ENCODE assay signal across 10 cellular contexts in the genomic region with DNA sequence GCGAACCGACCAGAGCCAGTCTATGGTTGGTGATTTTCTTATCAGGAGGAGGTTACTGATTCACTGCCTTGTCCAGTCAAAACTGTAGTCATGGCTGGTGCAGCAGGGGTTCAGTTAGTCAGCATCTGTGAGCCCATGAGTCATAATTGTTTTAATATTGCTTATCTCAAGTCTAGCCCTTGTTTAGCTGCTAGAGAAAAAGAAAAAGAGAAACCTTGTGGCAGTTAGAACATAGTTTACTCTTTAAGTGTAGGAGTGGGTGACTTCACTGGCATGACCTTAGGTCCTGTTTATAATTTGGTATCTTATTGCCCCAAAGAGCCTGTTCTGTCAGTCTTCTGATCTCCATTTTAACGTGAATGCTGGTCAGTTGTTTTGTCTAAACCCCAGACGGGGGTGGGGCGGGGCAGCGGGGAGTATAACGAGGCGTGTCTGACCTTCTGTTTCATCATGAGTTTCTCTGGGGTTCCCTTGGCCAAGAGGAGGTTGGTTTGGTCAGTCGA.
DNase-seq lines count a peak whose midpoint lies in the region; ATAC-seq, FAIRE-seq and TF ChIP-seq lines count a peak whose summit lies in the region.
"Had no signal": no experiment of that assay in that cellular context is flagged by ENCODE, and none has a peak within 500 bp of the region (broad histone marks: within the 10 kb centered on the region; RNA-seq: fewer than 3 reads in every experiment).

No MANE protein-coding gene starts in this region.

- peak; percentile 45 to 97 for ATAC-seq in activated naive CD4-positive, alpha-beta T cell treated with anti-CD3 and anti-CD28 coated beads, Interleukin-2, amount 50 U/mL, for 72 hours
- ATAC-seq in T-cell (replicated peaks in 1 of 4), result no peak

- H3K27ac ChIP-seq in smooth muscle cell (ENCODE audit: low read depth) (peak overlapping the region; percentile 91), neural progenitor cell (no peak overlapping the region)

- peak overlapping the region; percentile 70 for H3K9ac ChIP-seq in smooth muscle cell (ENCODE audit: low read depth)
- H3K9ac ChIP-seq in neural progenitor cell, result no peak overlapping the region

- POLR2A ChIA-PET in T-cell (lab: Charles Lee), result no interaction called here

- H4K20me1 ChIP-seq in smooth muscle cell (ENCODE audit: low read depth) (no peaks in the 10 kb centered on the region), neural progenitor cell (ENCODE audit: low read depth) (no peaks in the 10 kb centered on the region)

- H3K4me1 Mint-ChIP-seq in T-cell, result no peaks in the 10 kb centered on the region
- peaks cover 10% of the 10 kb centered on the region for H3K4me1 Mint-ChIP-seq in neural progenitor cell
- H3K4me1 Mint-ChIP-seq: activated CD4-positive, alpha-beta T cell treated with anti-CD3 and anti-CD28 coated beads, Interleukin-2, amount 10 ng/mL, durations not matched to agents 24 days and 14 days had no signal

- DNase-seq in activated naive CD4-positive, alpha-beta T cell treated with anti-CD3 and anti-CD28 coated beads, Interleukin-2, amount 50 U/mL, for 72 hours (ENCODE audit: low spot score in 2 of 2), result no peak
- DNase-seq in activated naive CD4-positive, alpha-beta T cell (lab: John Stamatoyannopoulos, UW), result no peak
- peak; percentile 53 for DNase-seq in HS-5 (ENCODE audit: low read depth)
- peak; percentile 92 for DNase-seq in bronchial epithelial cell (ENCODE audit: low read depth)
- no peak for DNase-seq in smooth muscle cell (lab: John Stamatoyannopoulos, UW; ENCODE audit: unreplicated experiment)
- DNase-seq in T-cell, result no peak
- DNase-seq in central memory CD4-positive, alpha-beta T cell, result no peak
- no peak for DNase-seq in neural progenitor cell (ENCODE audit: low spot score)
- DNase-seq: activated CD4-positive, alpha-beta T cell treated with anti-CD3 and anti-CD28 coated beads, Interleukin-2, amount 10 ng/mL, durations not matched to agents 24 days and 14 days; Caco-2 had no signal

- H3K4me2 ChIP-seq in smooth muscle cell (peak overlapping the region; percentile 57), neural progenitor cell (no peak overlapping the region)

- H3K27ac Mint-ChIP-seq in activated naive CD4-positive, alpha-beta T cell treated with anti-CD3 and anti-CD28 coated beads, Interleukin-2, amount 50 U/mL, for 72 hours, result no peak overlapping the region
- H3K27ac Mint-ChIP-seq in T-cell (no peak overlapping the region), neural progenitor cell (no peak overlapping the region)
- H3K27ac Mint-ChIP-seq: activated CD4-positive, alpha-beta T cell treated with anti-CD3 and anti-CD28 coated beads, Interleukin-2, amount 10 ng/mL, durations not matched to agents 24 days and 14 days had no signal

- H3K36me3 ChIP-seq in bronchial epithelial cell (ENCODE audit: control insufficient read depth, insufficient read depth, low read length) (no peaks in the 10 kb centered on the region), smooth muscle cell (ENCODE audit: low read depth) (no peaks in the 10 kb centered on the region), neural progenitor cell (no peaks in the 10 kb centered on the region)

- no peak overlapping the region for H3K4me3 Mint-ChIP-seq in T-cell
- no peak overlapping the region for H3K4me3 Mint-ChIP-seq in neural progenitor cell
- H3K4me3 Mint-ChIP-seq: activated CD4-positive, alpha-beta T cell treated with anti-CD3 and anti-CD28 coated beads, Interleukin-2, amount 10 ng/mL, durations not matched to agents 24 days and 14 days had no signal

- H3K27me3 Mint-ChIP-seq in T-cell, result peaks cover 16 to 19% of the 10 kb centered on the region in 2 donors
- no peaks in the 10 kb centered on the region for H3K27me3 Mint-ChIP-seq in neural progenitor cell (ENCODE audit: insufficient read depth, low read depth)

- H3K27me3 ChIP-seq in bronchial epithelial cell (ENCODE audit: control insufficient read depth, insufficient read depth, low read length), result no peaks in the 10 kb centered on the region
- H3K27me3 ChIP-seq in smooth muscle cell (ENCODE audit: low read depth), result no peaks in the 10 kb centered on the region
- no peaks in the 10 kb centered on the region for H3K27me3 ChIP-seq in neural progenitor cell

- H2AFZ ChIP-seq in smooth muscle cell (ENCODE audit: low read depth), result no peak overlapping the region
- no peak overlapping the region for H2AFZ ChIP-seq in neural progenitor cell (replicated peaks)

- no peaks in the 10 kb centered on the region for H3K9me3 Mint-ChIP-seq in activated naive CD4-positive, alpha-beta T cell treated with anti-CD3 and anti-CD28 coated beads, Interleukin-2, amount 50 U/mL, for 72 hours
- H3K9me3 Mint-ChIP-seq in T-cell (no peaks in the 10 kb centered on the region), neural progenitor cell (no peaks in the 10 kb centered on the region)
- H3K9me3 Mint-ChIP-seq: activated CD4-positive, alpha-beta T cell treated with anti-CD3 and anti-CD28 coated beads, Interleukin-2, amount 10 ng/mL, durations not matched to agents 24 days and 14 days had no signal

- TF ChIP-seq CTCF in bronchial epithelial cell (IDR thresholded peaks at IDR 0.05; ENCODE audit: insufficient read depth, low read length, severe bottlenecking) (no peak), smooth muscle cell (IDR thresholded peaks at IDR 0.05; ENCODE audit: borderline replicate concordance, insufficient read depth, poor library complexity, severe bottlenecking) (no peak), neural progenitor cell (IDR thresholded peaks at IDR 0.05) (no peak)

- H3F3A ChIP-seq in smooth muscle cell (ENCODE audit: low read depth), result peaks cover 9% of the 10 kb centered on the region
- no peaks in the 10 kb centered on the region for H3F3A ChIP-seq in neural progenitor cell (ENCODE audit: low read depth)

- H3K36me3 Mint-ChIP-seq in activated naive CD4-positive, alpha-beta T cell treated with anti-CD3 and anti-CD28 coated beads, Interleukin-2, amount 50 U/mL, for 72 hours, result no peaks in the 10 kb centered on the region
- H3K36me3 Mint-ChIP-seq in T-cell (no peaks in the 10 kb centered on the region), neural progenitor cell (no peaks in the 10 kb centered on the region)

- no peaks in the 10 kb centered on the region for H3K79me2 ChIP-seq in smooth muscle cell (ENCODE audit: low read depth)
- H3K79me2 ChIP-seq in neural progenitor cell (ENCODE audit: low read depth), result no peaks in the 10 kb centered on the region

- H3K4me3 ChIP-seq in bronchial epithelial cell (ENCODE audit: low read depth, low read length) (no peak overlapping the region), smooth muscle cell (no peak overlapping the region), neural progenitor cell (no peak overlapping the region)

- no peak for FAIRE-seq in bronchial epithelial cell (lab: Jason Lieb, UNC)

- 26% methylated on average over 9 of the region's 9 CpGs for WGBS in smooth muscle cell (ENCODE audit: low lambda C conversion rate)

- H3K4me1 ChIP-seq in smooth muscle cell (ENCODE audit: low read depth), result peaks cover 10% of the 10 kb centered on the region
- H3K4me1 ChIP-seq in neural progenitor cell, result no peaks in the 10 kb centered on the region
- H3K4me1 ChIP-seq: Caco-2 had no signal

- CTCF ChIA-PET in T-cell (lab: Charles Lee), result no interaction called here

- H3K9me3 ChIP-seq in smooth muscle cell (replicated peaks; ENCODE audit: low read depth) (no peaks in the 10 kb centered on the region), neural progenitor cell (ENCODE audit: low read depth) (no peaks in the 10 kb centered on the region)
- H3K9me3 ChIP-seq: Caco-2 had no signal

Comparison
In these comparisons a context has a peak if more than half of its experiments do, and no peak if none do; other contexts are left out.
1. ATAC-seq: peak in activated naive CD4-positive, alpha-beta T cell treated with anti-CD3 and anti-CD28 coated beads, Interleukin-2, amount 50 U/mL, for 72 hours (2 of 2); none in T-cell (0 of 4).
2. DNase-seq: peak in HS-5 (single experiment) and bronchial epithelial cell (single experiment); none in activated naive CD4-positive, alpha-beta T cell treated with anti-CD3 and anti-CD28 coated beads, Interleukin-2, amount 50 U/mL, for 72 hours (0 of 2), activated naive CD4-positive, alpha-beta T cell (0 of 4), smooth muscle cell (single experiment), T-cell (0 of 34), central memory CD4-positive, alpha-beta T cell (single experiment) and neural progenitor cell (single experiment).